24 cellular contexts compared by ENCODE assay signal in the genomic region with DNA sequence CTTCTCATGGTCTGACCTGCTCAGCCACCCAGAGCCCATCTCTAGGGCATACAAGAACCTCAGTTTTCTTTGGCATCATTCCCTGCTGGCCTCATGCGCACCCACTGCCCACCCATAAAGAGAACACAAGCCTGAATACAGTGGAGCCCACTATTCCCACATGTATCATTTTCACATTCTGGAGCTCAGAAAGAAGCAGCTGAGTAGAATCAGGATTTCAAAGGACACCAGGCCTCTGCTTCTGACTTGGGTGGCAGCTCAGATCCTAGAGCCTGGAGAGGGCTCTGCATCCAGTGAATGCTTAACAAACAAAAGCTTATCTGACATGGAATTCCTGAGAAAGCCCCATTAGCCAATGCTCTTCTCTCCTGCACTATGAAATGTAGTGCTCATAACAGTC. TPM values are rescaled to one million over a fixed set of nuclear protein-coding genes. Genes with fewer than 3 reads are reported as not detected.
"Had no signal": no experiment of that assay in that cellular context is flagged by ENCODE, and none has a peak within 500 bp of the region (broad histone marks: within the 10 kb centered on the region; RNA-seq: fewer than 3 reads in every experiment).

No MANE protein-coding gene starts in this region.

- H3K9me3 ChIP-seq: SK-N-SH had no signal

- DNase-seq: IMR-90, Kasumi-1, KG1, MM.1S, NCI-H1105 treated with DMSO at 0.1 percent for 48 hours, NCI-H1417 treated with DMSO at 0.1 percent for 48 hours, NCI-H146, NCI-H1694 treated with DMSO at 0.1 percent for 48 hours, NCI-H1930, NCI-H2081, NCI-H2107, NCI-H2227 treated with DMSO at 0.1 percent for 48 hours, NCI-H524, NCI-H526 treated with DMSO at 0.1 percent for 48 hours, NCI-H748 treated with DMSO at 0.1 percent for 48 hours, Right ventricle myocardium superior, RPMI8226, SIG-M5, SK-N-SH, SW 1271 had no signal

RNA-seq across cellular contexts. Expression of gene RBP2, which starts 34.7 kb away (rescaled TPM):
- total RNA-seq: HT-29, IMR-90, M059J, NCI-H460, Right ventricle myocardium superior, SK-MEL-5 had no signal
- polyA plus RNA-seq: IMR-90, SK-N-SH had no signal
